14 cellular contexts compared by ENCODE assay signal in the genomic region with DNA sequence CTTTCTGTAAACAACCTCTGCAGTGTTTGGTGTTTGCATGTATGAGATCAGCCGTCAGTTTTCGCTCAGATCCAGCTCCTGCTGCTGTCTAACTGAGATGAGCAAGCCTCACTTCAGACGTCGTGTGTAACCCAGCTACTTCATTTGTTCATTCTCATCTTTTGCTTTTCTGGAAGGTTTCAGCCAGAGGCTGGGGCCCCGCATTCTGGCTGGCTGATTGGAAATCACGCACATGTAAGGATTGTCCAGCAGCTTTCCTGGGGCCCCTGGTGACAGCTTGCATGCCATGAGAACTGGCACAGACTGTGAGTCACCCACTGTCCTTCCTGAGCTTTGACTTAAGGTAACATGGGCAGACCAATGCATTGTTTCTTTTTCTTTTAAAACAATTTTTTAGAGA. TPM values are rescaled to one million over a fixed set of nuclear protein-coding genes. Genes with fewer than 3 reads are reported as not detected.
DNase-seq lines count a peak whose midpoint lies in the region; ATAC-seq and TF ChIP-seq lines count a peak whose summit lies in the region.
"Had no signal": no experiment of that assay in that cellular context is flagged by ENCODE, and none has a peak within 500 bp of the region (broad histone marks: within the 10 kb centered on the region; RNA-seq: fewer than 3 reads in every experiment).

No MANE protein-coding gene starts in this region.

- no peaks in the 10 kb centered on the region for H3K9me3 ChIP-seq in CD4-positive, alpha-beta memory T cell (ENCODE audit: control insufficient read depth in 1 of 2, low read length in 2 of 2)
- no peaks in the 10 kb centered on the region for H3K9me3 ChIP-seq in PC-3 (ENCODE audit: low read length)

- CTCF ChIA-PET in CD4-positive, alpha-beta memory T cell (lab: Charles Lee; ENCODE audit: partially characterized antibody): interaction anchor here (1.1 to 1.3 kb wide), 2 partner anchors 10 to 49 kb away, joined by 3 to 4 read pairs; partner anchors contain the start of gene LDLRAD4
- CTCF ChIA-PET in PC-3 (lab: Charles Lee): no interaction called here

- H3K36me3 ChIP-seq in CD4-positive, alpha-beta memory T cell (ENCODE audit: insufficient read depth, low read length): no peaks in the 10 kb centered on the region
- H3K36me3 ChIP-seq in PC-3 (ENCODE audit: low read depth, low read length) (no peaks in the 10 kb centered on the region), rectal smooth muscle tissue (ENCODE audit: control insufficient read depth, insufficient read depth, low read length) (no peaks in the 10 kb centered on the region)

- BruUV-seq in PC-3 (replicated peaks; lab: Mats Ljungman, UMichigan): no TSS peak

- no peak overlapping the region for H3K4me3 ChIP-seq in CD4-positive, alpha-beta memory T cell (ENCODE audit: low read length in 2 of 2)
- H3K4me3 ChIP-seq in PC-3 (ENCODE audit: low read length) (no peak overlapping the region), rectal smooth muscle tissue (ENCODE audit: low read length) (no peak overlapping the region)
- H3K4me3 ChIP-seq: skin epidermis had no signal

- H3K9me2 ChIP-seq in PC-3 (replicated peaks; ENCODE audit: low read length): no peaks in the 10 kb centered on the region

- H3K27ac ChIP-seq in CD4-positive, alpha-beta memory T cell (ENCODE audit: low read depth, low read length): no peak overlapping the region
- H3K27ac ChIP-seq in PC-3 (ENCODE audit: low read length) (no peak overlapping the region), rectal smooth muscle tissue (ENCODE audit: low read depth, low read length) (peak overlapping the region; percentile 81)

- H3K79me2 ChIP-seq in PC-3 (ENCODE audit: low read length): no peaks in the 10 kb centered on the region

- H3K27me3 ChIP-seq in CD4-positive, alpha-beta memory T cell (ENCODE audit: insufficient read depth, low read length): no peaks in the 10 kb centered on the region
- peaks cover 83% of the 10 kb centered on the region for H3K27me3 ChIP-seq in PC-3 (ENCODE audit: low read length)
- no peaks in the 10 kb centered on the region for H3K27me3 ChIP-seq in rectal smooth muscle tissue (ENCODE audit: control insufficient read depth, insufficient read depth, low read length)

- H3K9ac ChIP-seq in PC-3 (ENCODE audit: low read length): no peak overlapping the region
- H3K9ac ChIP-seq in rectal smooth muscle tissue (ENCODE audit: low read length): no peak overlapping the region

- POLR2A ChIA-PET in CD4-positive, alpha-beta memory T cell (lab: Charles Lee; ENCODE audit: partially characterized antibody): interaction anchor here (1.9 to 3.9 kb wide), 3 partner anchors 9 to 12 kb away, joined by 6 to 23 read pairs (median 6); no protein-coding TSS in a partner anchor
- POLR2A ChIA-PET in PC-3 (lab: Charles Lee; ENCODE audit: unreplicated experiment): interaction anchor here (0.6 kb wide), 1 partner anchor 16 kb away, joined by 3 read pairs; no protein-coding TSS in a partner anchor

- peaks cover 1 to 15% of the 10 kb centered on the region in 2 donors for H3K36me3 Mint-ChIP-seq in CD4-positive, alpha-beta memory T cell
- no peaks in the 10 kb centered on the region for H3K36me3 Mint-ChIP-seq in central memory CD8-positive, alpha-beta T cell (ENCODE audit: insufficient read depth)
- no peaks in the 10 kb centered on the region for H3K36me3 Mint-ChIP-seq in immature natural killer cell

- H3K9me3 Mint-ChIP-seq in CD4-positive, alpha-beta memory T cell: peaks cover 0 to 10% (median 2%) of the 10 kb centered on the region in 8 donors
- no peaks in the 10 kb centered on the region for H3K9me3 Mint-ChIP-seq in central memory CD8-positive, alpha-beta T cell
- H3K9me3 Mint-ChIP-seq in immature natural killer cell: no peaks in the 10 kb centered on the region

- H4K20me1 ChIP-seq in PC-3 (ENCODE audit: low read length): no peaks in the 10 kb centered on the region

- no peak for TF ChIP-seq CTCF in PC-3 (conservative IDR thresholded peaks at IDR 0.05; ENCODE audit: low read depth, low read length)

- peak; percentile 69 for ATAC-seq in PC-3
- ATAC-seq in central memory CD8-positive, alpha-beta T cell (replicated peaks; ENCODE audit: extremely low read depth, poor library complexity, severe bottlenecking): no peak
- no peak for ATAC-seq in HG03045 (IDR thresholded peaks at IDR 0.05; ENCODE audit: unreplicated experiment)

- no peak overlapping the region for H3K4me2 ChIP-seq in PC-3 (ENCODE audit: low read length)

- H2AFZ ChIP-seq in PC-3 (ENCODE audit: low read length): no peak overlapping the region

- H3K4me1 ChIP-seq in CD4-positive, alpha-beta memory T cell (ENCODE audit: insufficient read depth, low read length): peaks cover 49% of the 10 kb centered on the region
- H3K4me1 ChIP-seq in PC-3 (ENCODE audit: insufficient read depth, low read length) (no peaks in the 10 kb centered on the region), rectal smooth muscle tissue (ENCODE audit: control insufficient read depth, insufficient read depth, low read length) (peaks cover 71% of the 10 kb centered on the region)

- intact Hi-C loops in CD4-positive, alpha-beta memory T cell (cut with micrococcal nuclease): no loop called here
- intact Hi-C loops in PC-3 (cut with micrococcal nuclease): no loop called here

- peaks cover 0 to 5% of the 10 kb centered on the region in 2 donors for H3K27me3 Mint-ChIP-seq in CD4-positive, alpha-beta memory T cell
- H3K27me3 Mint-ChIP-seq in central memory CD8-positive, alpha-beta T cell: no peaks in the 10 kb centered on the region
- peaks cover 0 to 3% (median 1%) of the 10 kb centered on the region in 3 donors for H3K27me3 Mint-ChIP-seq in immature natural killer cell (ENCODE audit: low read depth in 3 of 3)

- peak overlapping the region; percentile 77 to 96 (median 93) for H3K27ac Mint-ChIP-seq in CD4-positive, alpha-beta memory T cell
- H3K27ac Mint-ChIP-seq in central memory CD8-positive, alpha-beta T cell (ENCODE audit: low read depth): peak overlapping the region; percentile 82
- H3K27ac Mint-ChIP-seq in immature natural killer cell: no peak overlapping the region

- peaks cover 28 to 63% (median 51%) of the 10 kb centered on the region in 4 donors for H3K4me1 Mint-ChIP-seq in CD4-positive, alpha-beta memory T cell
- peaks cover 32% of the 10 kb centered on the region for H3K4me1 Mint-ChIP-seq in central memory CD8-positive, alpha-beta T cell
- no peaks in the 10 kb centered on the region for H3K4me1 Mint-ChIP-seq in immature natural killer cell

- no peak for DNase-seq in CD4-positive, alpha-beta memory T cell
- DNase-seq in PC-3 (peak; percentile 31), immature natural killer cell (no peak), NCI-H187 treated with DMSO at 0.1 percent for 48 hours (lab: John Stamatoyannopoulos, UW) (no peak)
- no peak for DNase-seq in central memory CD8-positive, alpha-beta T cell (ENCODE audit: low spot score in 2 of 2)
- no peak for DNase-seq in NK-92 treated with Interleukin-12 subunit alpha and Interleukin-12 subunit beta, amount 100 ng/mL, for 24 hours (lab: John Stamatoyannopoulos, UW)
- DNase-seq: COR-L47, dermis blood vessel endothelial cell, mesenchymal stem cell, NCI-H1436, T-helper 9 cell had no signal

- peak overlapping the region; percentile 47 to 85 (median 73) for H3K4me3 Mint-ChIP-seq in CD4-positive, alpha-beta memory T cell
- no peak overlapping the region for H3K4me3 Mint-ChIP-seq in central memory CD8-positive, alpha-beta T cell
- H3K4me3 Mint-ChIP-seq in immature natural killer cell: no peak overlapping the region

- H3F3A ChIP-seq in PC-3 (ENCODE audit: low read length, unreplicated experiment): no peaks in the 10 kb centered on the region

RNA-seq across cellular contexts. Expression of gene LDLRAD4, which starts 49.0 kb away (rescaled TPM):
- total RNA-seq in CD4-positive, alpha-beta memory T cell: 10 to 100 TPM; 51.9 to 63.0 TPM
- polyA plus RNA-seq in CD4-positive, alpha-beta memory T cell: 10 to 100 TPM; 17.4 to 21.2 TPM
- not detected in 2 replicates for total RNA-seq in PC-3 (2014; rRNA removed)
- polyA plus RNA-seq in immature natural killer cell: 10 to 100 TPM in 1 of 3 donors, 1 to 10 TPM in 2; 4.8 to 11.3 (median 9.6) TPM

Comparison
In these comparisons a context has a peak if more than half of its experiments do, and no peak if none do; other contexts are left out.
1. H3K27ac Mint-ChIP-seq: peak in CD4-positive, alpha-beta memory T cell (7 of 7) and central memory CD8-positive, alpha-beta T cell (single experiment); none in immature natural killer cell (0 of 6).
2. H3K4me3 Mint-ChIP-seq: peak in CD4-positive, alpha-beta memory T cell (8 of 8); none in central memory CD8-positive, alpha-beta T cell (single experiment) and immature natural killer cell (0 of 5).
3. RNA of gene LDLRAD4, which starts 49.0 kb away (total RNA-seq): 51.9 to 63.0 TPM in CD4-positive, alpha-beta memory T cell; not detected in PC-3; every median in the first group is over 10 times any median in the second.